15 cellular contexts compared by ENCODE assay signal in the genomic region with DNA sequence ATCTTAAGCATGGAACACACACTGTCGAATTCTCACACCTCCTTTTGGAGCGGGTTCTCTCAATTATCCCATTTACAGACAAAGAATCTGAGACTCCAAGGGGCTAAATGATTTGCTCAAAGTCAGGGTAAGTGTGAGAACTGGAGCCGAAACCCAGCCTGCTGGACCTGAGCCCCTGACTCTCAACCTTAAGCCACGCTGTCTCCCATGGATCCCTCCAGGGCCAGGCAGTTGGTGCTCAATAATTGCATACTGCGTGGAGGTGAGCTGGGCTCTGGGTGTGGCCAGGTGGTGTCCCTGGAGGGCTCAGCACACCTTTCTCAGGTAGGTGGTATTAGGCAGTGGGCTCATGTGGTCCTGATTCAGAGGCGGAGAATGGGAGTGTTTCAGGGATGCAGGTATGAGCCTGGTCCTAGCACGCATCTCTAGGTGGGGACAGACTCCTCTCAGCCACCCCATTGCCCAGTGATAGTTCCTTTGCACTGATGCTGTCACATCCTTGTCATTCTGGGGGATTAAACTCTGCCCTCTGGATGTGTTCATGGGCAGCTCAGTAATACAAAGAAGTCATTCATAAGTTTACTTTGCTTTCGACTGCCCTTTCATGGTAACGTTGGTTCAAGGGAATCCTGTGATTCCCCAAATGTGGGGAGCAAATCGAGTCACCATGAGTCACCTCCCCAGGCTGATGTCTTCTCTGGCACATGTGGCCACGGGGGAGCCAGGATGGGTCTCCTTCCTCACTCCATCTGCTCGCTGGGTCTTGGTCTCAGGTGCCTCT.
"Had no signal": no experiment of that assay in that cellular context is flagged by ENCODE, and none has a peak within 500 bp of the region (broad histone marks: within the 10 kb centered on the region; RNA-seq: fewer than 3 reads in every experiment).

No MANE protein-coding gene starts in this region.

- H3K36me3 Mint-ChIP-seq: activated naive CD4-positive, alpha-beta T cell treated with anti-CD3 and anti-CD28 coated beads, Interleukin-2, amount 50 U/mL, for 24 hours; naive thymus-derived CD8-positive, alpha-beta T cell; stimulated activated memory B cell treated with anti-CD40 and anti-IgM and Interleukin-4, amounts not matched to agents 10 μg/mL and 1 μg/mL and 100 μg/mL, for 72 hours had no signal

- H3K9me3 Mint-ChIP-seq: activated CD8-positive, alpha-beta T cell treated with anti-CD3 and anti-CD28 coated beads for 36 hours; activated naive CD4-positive, alpha-beta T cell treated with anti-CD3 and anti-CD28 coated beads, Interleukin-2, amount 50 U/mL, for 24 hours; naive thymus-derived CD8-positive, alpha-beta T cell; stimulated activated memory B cell treated with anti-CD40 and anti-IgM and Interleukin-4, amounts not matched to agents 10 μg/mL and 1 μg/mL and 100 μg/mL, for 72 hours had no signal

- DNase-seq: activated CD4-positive, alpha-beta T cell treated with anti-CD3 and anti-CD28 coated beads for 48 hours; activated CD8-positive, alpha-beta T cell treated with anti-CD3 and anti-CD28 coated beads for 36 hours; activated effector memory CD4-positive, alpha-beta T cell treated with anti-CD3 and anti-CD28 coated beads, Interleukin-2, amount 50 U/mL, for 16 hours; activated T-cell treated with anti-CD3 and anti-CD28 coated beads, Interleukin-2, amount 50 U/mL, for 1 hour; amygdala; central memory CD4-positive, alpha-beta T cell; dorsolateral prefrontal cortex; left cardiac atrium; spleen; stimulated activated CD4-positive, alpha-beta T cell treated with anti-CD3 and anti-CD28 coated beads, Interleukin-4, amount 100 ng/mL, for 4 hours; SW 1271 had no signal

- H3K4me3 Mint-ChIP-seq: activated CD8-positive, alpha-beta T cell treated with anti-CD3 and anti-CD28 coated beads for 36 hours; activated naive CD4-positive, alpha-beta T cell treated with anti-CD3 and anti-CD28 coated beads, Interleukin-2, amount 50 U/mL, for 24 hours; naive thymus-derived CD8-positive, alpha-beta T cell; stimulated activated memory B cell treated with anti-CD40 and anti-IgM and Interleukin-4, amounts not matched to agents 10 μg/mL and 1 μg/mL and 100 μg/mL, for 72 hours; WTC11 had no signal

- H3K27me3 Mint-ChIP-seq: activated CD8-positive, alpha-beta T cell treated with anti-CD3 and anti-CD28 coated beads for 36 hours; activated naive CD4-positive, alpha-beta T cell treated with anti-CD3 and anti-CD28 coated beads, Interleukin-2, amount 50 U/mL, for 24 hours had no signal

- H3K4me1 Mint-ChIP-seq: activated naive CD4-positive, alpha-beta T cell treated with anti-CD3 and anti-CD28 coated beads, Interleukin-2, amount 50 U/mL, for 24 hours; naive thymus-derived CD8-positive, alpha-beta T cell had no signal

- ATAC-seq: activated CD8-positive, alpha-beta T cell treated with anti-CD3 and anti-CD28 coated beads for 36 hours; left cardiac atrium; naive thymus-derived CD8-positive, alpha-beta T cell; WTC11 had no signal

- H3K27ac Mint-ChIP-seq: activated CD8-positive, alpha-beta T cell treated with anti-CD3 and anti-CD28 coated beads for 36 hours; stimulated activated memory B cell treated with anti-CD40 and anti-IgM and Interleukin-4, amounts not matched to agents 10 μg/mL and 1 μg/mL and 100 μg/mL, for 72 hours; WTC11 had no signal
